In the genomic region with DNA sequence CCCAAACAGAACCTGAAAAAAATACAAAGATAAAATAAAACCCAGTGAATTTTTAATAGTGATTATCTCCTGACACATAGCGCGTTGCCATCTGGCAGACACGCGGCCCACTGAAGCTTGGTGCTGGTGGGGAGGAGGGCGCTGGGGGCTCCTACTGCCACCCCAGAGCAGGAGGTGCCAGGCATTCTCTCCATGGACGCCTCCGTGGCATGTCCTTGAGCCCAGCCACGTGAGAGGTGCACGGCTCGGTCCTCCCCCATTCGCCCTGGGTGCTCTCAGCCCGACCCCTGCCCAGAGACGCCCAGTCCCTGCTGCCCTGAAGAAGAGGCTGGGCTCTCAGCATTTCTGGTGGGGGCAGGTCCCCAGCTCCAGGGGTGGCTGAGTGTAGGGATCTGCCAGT, we compare ENCODE assay signal across 20 cellular contexts.
"Had no signal": no experiment of that assay in that cellular context is flagged by ENCODE, and none has a peak within 500 bp of the region (broad histone marks: within the 10 kb centered on the region; RNA-seq: fewer than 3 reads in every experiment).

No MANE protein-coding gene starts in this region.

- ATAC-seq: effector memory CD8-positive, alpha-beta T cell; gastrocnemius medialis; heart right ventricle; naive thymus-derived CD4-positive, alpha-beta T cell; stimulated activated naive CD8-positive, alpha-beta T cell treated with anti-CD3 and anti-CD28 coated beads, Interleukin-15, Interleukin-2, amounts not matched to agents 100 U/mL and 50 U/mL, for 24 hours; upper lobe of right lung had no signal

- H3K36me3 ChIP-seq: esophagus muscularis mucosa, gastrocnemius medialis, heart right ventricle, neutrophil, suprapubic skin, tibial artery, upper lobe of right lung, vagina had no signal

- H3K4me3 ChIP-seq: esophagus muscularis mucosa, gastrocnemius medialis, heart right ventricle, smooth muscle cell, suprapubic skin, tibial artery, upper lobe of right lung, vagina had no signal

- FAIRE-seq: islet of Langerhans had no signal

- H3K4me1 ChIP-seq: upper lobe of right lung had no signal

- H3K9me3 ChIP-seq: esophagus muscularis mucosa, gastrocnemius medialis, heart right ventricle, neutrophil, suprapubic skin, tibial artery, upper lobe of right lung, vagina had no signal

- H3K4me2 ChIP-seq: smooth muscle cell had no signal

- DNase-seq: effector memory CD8-positive, alpha-beta T cell; gastrocnemius medialis; heart right ventricle; hypothalamus; kidney glomerular epithelial cell; mammary epithelial cell; naive thymus-derived CD4-positive, alpha-beta T cell; nephron progenitor cell; posterior cingulate gyrus; stimulated activated CD4-positive, alpha-beta T cell treated with anti-CD3 and anti-CD28 coated beads, Interleukin-2, amount 100 ng/mL, for 48 hours; stimulated activated naive CD8-positive, alpha-beta T cell treated with anti-CD3 and anti-CD28 coated beads, Interleukin-15, Interleukin-2, amounts not matched to agents 100 U/mL and 50 U/mL, for 24 hours; tibial artery; upper lobe of right lung had no signal

- H3K27me3 ChIP-seq: esophagus muscularis mucosa, gastrocnemius medialis, heart right ventricle, suprapubic skin, tibial artery, upper lobe of right lung, vagina had no signal

- H3K27ac ChIP-seq: epithelial cell of prostate, esophagus muscularis mucosa, gastrocnemius medialis, heart right ventricle, neutrophil, suprapubic skin, tibial artery, upper lobe of right lung had no signal
